13 cellular contexts compared by ENCODE assay signal in genomic region chr13:40777957-40778235, GRCh38. TPM values are rescaled to one million over a fixed set of nuclear protein-coding genes. Genes with fewer than 3 reads are reported as not detected.
DNase-seq lines count a peak whose midpoint lies in the region; ATAC-seq and TF ChIP-seq lines count a peak whose summit lies in the region.
"Had no signal": no experiment of that assay in that cellular context is flagged by ENCODE, and none has a peak within 500 bp of the region (broad histone marks: within the 10 kb centered on the region; RNA-seq: fewer than 3 reads in every experiment).

No MANE protein-coding gene starts in this region.

- intact Hi-C loops in HCT116 (cut with micrococcal nuclease), result loop anchor here (5.0 to 10.0 kb wide), 3 partner anchors 217 to 1091 kb away; no protein-coding TSS in a partner anchor
- intact Hi-C loops in Right ventricle myocardium superior (cut with DNase I), result no loop called here

- CTCF ChIA-PET in HCT116 (lab: Charles Lee), result interaction anchor here (0.7 to 1.6 kb wide), 15 partner anchors 9 to 1166 kb away, joined by 3 to 11 read pairs (median 4); partner anchors contain the start of gene SLC25A15
- CTCF ChIA-PET in WTC11 (lab: Charles Lee), result interaction anchor here (0.7 to 3.4 kb wide), 17 partner anchors 11 to 835 kb away, joined by 3 to 36 read pairs (median 6); partner anchors contain the start of gene SLC25A15

- no peaks in the 10 kb centered on the region for H3K36me3 Mint-ChIP-seq in CD4-positive, CD25-positive, alpha-beta regulatory T cell
- no peaks in the 10 kb centered on the region for H3K36me3 Mint-ChIP-seq in activated naive CD8-positive, alpha-beta T cell
- H3K36me3 Mint-ChIP-seq in naive B cell (no peaks in the 10 kb centered on the region), WTC11 (no peaks in the 10 kb centered on the region)

- H3K9me3 ChIP-seq in CD4-positive, CD25-positive, alpha-beta regulatory T cell (ENCODE audit: control insufficient read depth in 2 of 2, low read length in 2 of 2), result no peaks in the 10 kb centered on the region
- H3K9me3 ChIP-seq in HCT116 (ENCODE audit: control insufficient read depth in 1 of 2, insufficient read depth in 1 of 2, low read depth in 1 of 2, low read length in 2 of 2), result no peaks in the 10 kb centered on the region
- H3K9me3 ChIP-seq: sigmoid colon, suprapubic skin had no signal

- peaks cover 23% of the 10 kb centered on the region for H3K4me1 ChIP-seq in CD4-positive, CD25-positive, alpha-beta regulatory T cell (ENCODE audit: control insufficient read depth, insufficient read depth, low read length, poor library complexity, severe bottlenecking)
- peaks cover 12 to 32% of the 10 kb centered on the region in 2 experiments for H3K4me1 ChIP-seq in HCT116 (ENCODE audit: control insufficient read depth in 1 of 2, insufficient read depth in 2 of 2, low read length in 2 of 2)

- no peak for ATAC-seq in CD4-positive, CD25-positive, alpha-beta regulatory T cell (ENCODE audit: low read depth in 2 of 2)
- no peak for ATAC-seq in HCT116
- ATAC-seq in naive B cell (ENCODE audit: low read depth in 2 of 2), result no peak
- no peak for ATAC-seq in Right ventricle myocardium superior (ENCODE audit: poor library complexity)
- no peak for ATAC-seq in HG02885 (IDR thresholded peaks at IDR 0.05; ENCODE audit: poor library complexity, unreplicated experiment)
- no peak for ATAC-seq in WTC11

- no peaks in the 10 kb centered on the region for H3K9me2 ChIP-seq in HCT116 (ENCODE audit: insufficient read depth)

- no peaks in the 10 kb centered on the region for H3K9me3 Mint-ChIP-seq in CD4-positive, CD25-positive, alpha-beta regulatory T cell
- H3K9me3 Mint-ChIP-seq in activated naive CD8-positive, alpha-beta T cell (ENCODE audit: low read depth), result no peaks in the 10 kb centered on the region
- H3K9me3 Mint-ChIP-seq in naive B cell (no peaks in the 10 kb centered on the region), WTC11 (no peaks in the 10 kb centered on the region)

- no peaks in the 10 kb centered on the region for H4K20me1 ChIP-seq in HCT116 (ENCODE audit: insufficient read depth)

- H3K4me2 ChIP-seq in HCT116 (ENCODE audit: low read length), result peak overlapping the region; percentile 72; the same call in 1 of the 2 replicates

- no peak for DNase-seq in CD4-positive, CD25-positive, alpha-beta regulatory T cell
- DNase-seq in HCT116 (ENCODE audit: low read depth, low spot score), result no peak
- no peak for DNase-seq in naive B cell
- no peak for DNase-seq in Right ventricle myocardium superior
- DNase-seq in WTC11 (ENCODE audit: low spot score), result no peak
- DNase-seq in HuH-7 (ENCODE audit: low spot score), result no peak
- DNase-seq: activated CD4-positive, alpha-beta T cell treated with anti-CD3 and anti-CD28 coated beads, Interleukin-2, amount 50 U/mL, for 4 hours; sigmoid colon had no signal

- no peaks in the 10 kb centered on the region for H3K27me3 ChIP-seq in CD4-positive, CD25-positive, alpha-beta regulatory T cell (ENCODE audit: control insufficient read depth, insufficient read depth, low read length)
- H3K27me3 ChIP-seq in HCT116 (ENCODE audit: insufficient read depth, low read length), result no peaks in the 10 kb centered on the region
- H3K27me3 ChIP-seq: foreskin keratinocyte, sigmoid colon, suprapubic skin had no signal

- no peaks in the 10 kb centered on the region for H3K36me3 ChIP-seq in CD4-positive, CD25-positive, alpha-beta regulatory T cell (ENCODE audit: control insufficient read depth, insufficient read depth, low read length)
- no peaks in the 10 kb centered on the region for H3K36me3 ChIP-seq in HCT116 (ENCODE audit: control insufficient read depth in 1 of 2, insufficient read depth in 2 of 2, low read length in 2 of 2)
- H3K36me3 ChIP-seq: sigmoid colon, suprapubic skin had no signal

- no peak for TF ChIP-seq RAD21 in HCT116 (IDR thresholded peaks at IDR 0.05; ENCODE audit: low read depth)

- no peak overlapping the region for H3K9ac ChIP-seq in HCT116 (ENCODE audit: low read length)

- H3K79me2 ChIP-seq in HCT116 (ENCODE audit: insufficient read depth, low read length), result no peaks in the 10 kb centered on the region

- peak overlapping the region; percentile 94 for H2AFZ ChIP-seq in HCT116 (ENCODE audit: low read depth, low read length, poor library complexity, severe bottlenecking)

- peak overlapping the region; percentile 73 for H3K4me3 ChIP-seq in CD4-positive, CD25-positive, alpha-beta regulatory T cell (ENCODE audit: low read depth, low read length)
- no peak overlapping the region for H3K4me3 ChIP-seq in HCT116 (replicated peaks in 1 of 2; ENCODE audit: low read depth in 1 of 2, low read length in 2 of 2)

- peak overlapping the region; percentile 96 to 98 (median 97) for H3K27ac Mint-ChIP-seq in CD4-positive, CD25-positive, alpha-beta regulatory T cell
- peak overlapping the region; percentile 100 for H3K27ac Mint-ChIP-seq in activated naive CD8-positive, alpha-beta T cell
- peak overlapping the region in 1 of 6 donors; percentile 84 for H3K27ac Mint-ChIP-seq in naive B cell
- H3K27ac Mint-ChIP-seq in WTC11, result no peak overlapping the region

- TF ChIP-seq CTCF in HCT116 (IDR thresholded peaks at IDR 0.05 in 2 of 3, conservative IDR thresholded peaks at IDR 0.05 in 1 of 3; ENCODE audit: borderline replicate concordance in 1 of 3, insufficient read depth in 1 of 3, low read depth in 2 of 3, low read length in 2 of 3), result no peak
- TF ChIP-seq CTCF in WTC11 (IDR thresholded peaks at IDR 0.05), result no peak

- H3K4me3 Mint-ChIP-seq in CD4-positive, CD25-positive, alpha-beta regulatory T cell, result peak overlapping the region in 2 of 4 donors; percentile 85 to 88
- peak overlapping the region; percentile 43 for H3K4me3 Mint-ChIP-seq in activated naive CD8-positive, alpha-beta T cell
- peak overlapping the region in 6 of 8 donors; percentile 30 to 78 (median 63) for H3K4me3 Mint-ChIP-seq in naive B cell
- H3K4me3 Mint-ChIP-seq in WTC11, result no peak overlapping the region

- POLR2A ChIA-PET in HCT116 (lab: Charles Lee), result no interaction called here
- POLR2A ChIA-PET in WTC11 (lab: Charles Lee), result interaction anchor here (0.5 kb wide), 1 partner anchor 298 kb away, joined by 4 read pairs; no protein-coding TSS in a partner anchor

- RAD21 ChIA-PET in HCT116 (lab: Charles Lee; ENCODE audit: low non-redundant PET in 1 of 2, low total read pairs in 2 of 2, uncharacterized antibody in 2 of 2, unreplicated experiment in 2 of 2), result no interaction called here

- BruUV-seq in HCT116 (replicated peaks; lab: Mats Ljungman, UMichigan), result no TSS peak

- peaks cover 14 to 30% (median 24%) of the 10 kb centered on the region in 4 donors for H3K4me1 Mint-ChIP-seq in CD4-positive, CD25-positive, alpha-beta regulatory T cell
- peaks cover 34% of the 10 kb centered on the region for H3K4me1 Mint-ChIP-seq in activated naive CD8-positive, alpha-beta T cell (ENCODE audit: low read depth)
- H3K4me1 Mint-ChIP-seq in naive B cell, result peaks cover 19 to 29% (median 28%) of the 10 kb centered on the region in 3 donors
- peaks cover 12% of the 10 kb centered on the region for H3K4me1 Mint-ChIP-seq in WTC11

- no peak for TF ChIP-seq POLR2A in HCT116 (IDR thresholded peaks at IDR 0.05; ENCODE audit: borderline replicate concordance, extremely low read depth, insufficient read depth, insufficient read length)

- H3K27ac ChIP-seq in CD4-positive, CD25-positive, alpha-beta regulatory T cell (ENCODE audit: insufficient read depth, low read length, poor library complexity, severe bottlenecking), result peak overlapping the region; percentile 89
- H3K27ac ChIP-seq in HCT116 (ENCODE audit: low read depth, low read length), result no peak overlapping the region
- H3K27ac ChIP-seq: C4-2B, foreskin keratinocyte, suprapubic skin had no signal

- no peaks in the 10 kb centered on the region for H3K27me3 Mint-ChIP-seq in CD4-positive, CD25-positive, alpha-beta regulatory T cell
- H3K27me3 Mint-ChIP-seq in activated naive CD8-positive, alpha-beta T cell, result no peaks in the 10 kb centered on the region
- no peaks in the 10 kb centered on the region for H3K27me3 Mint-ChIP-seq in naive B cell
- H3K27me3 Mint-ChIP-seq in WTC11 (ENCODE audit: low read depth), result no peaks in the 10 kb centered on the region

TF ChIP-seq in HCT116, 20 proteins besides CTCF, POLR2A, EP300 and RAD21:
- no peak for TF ChIP-seq ELF1 (IDR thresholded peaks at IDR 0.05; ENCODE audit: borderline replicate concordance, low read depth)

TF ChIP-seq in WTC11, 78 proteins besides CTCF, POLR2A, EP300 and RAD21 (continues in another document):
- TF ChIP-seq ZNF232 (CRISPR knock-in tag; IDR thresholded peaks at IDR 0.05), result no peak
- no peak for TF ChIP-seq NR2C2 (CRISPR knock-in tag; IDR thresholded peaks at IDR 0.05)
- TF ChIP-seq ZNF425 (CRISPR knock-in tag; conservative IDR thresholded peaks at IDR 0.05), result no peak

RNA-seq across cellular contexts. Expression of gene MRPS31, which starts 6.9 kb away (rescaled TPM):
- total RNA-seq in CD4-positive, CD25-positive, alpha-beta regulatory T cell, result 21.5 TPM
- 10 to 100 TPM; 50.3 to 71.0 (median 60.2) TPM for polyA plus RNA-seq in CD4-positive, CD25-positive, alpha-beta regulatory T cell
- total RNA-seq in HCT116 (2021; ENCODE audit: unreplicated experiment), result 22.8 TPM
- 9.2 and 12.1 TPM in 2 replicates for polyA plus RNA-seq in HCT116 (2012)
- 10 to 100 TPM; 23.2 to 53.0 (median 46.9) TPM for polyA plus RNA-seq in naive B cell (ENCODE audit: low read depth in 6 of 6)
- total RNA-seq in Right ventricle myocardium superior, result 30.4 TPM
- total RNA-seq in WTC11 (2021), result 25.5 to 28.0 TPM (median 26.1 TPM) in 3 replicates

RNA-seq across cellular contexts. Expression of gene SLC25A15, which starts 11.5 kb away (rescaled TPM):
- total RNA-seq in CD4-positive, CD25-positive, alpha-beta regulatory T cell, result 4.8 TPM
- polyA plus RNA-seq in CD4-positive, CD25-positive, alpha-beta regulatory T cell, result 10 to 100 TPM in 1 of 4 donors, 1 to 10 TPM in 3; 3.9 to 13.3 (median 7.2) TPM
- total RNA-seq in HCT116 (2021; ENCODE audit: unreplicated experiment), result 24.5 TPM
- polyA plus RNA-seq in HCT116 (2012), result 14.0 and 14.3 TPM in 2 replicates
- polyA plus RNA-seq in naive B cell (ENCODE audit: low read depth in 6 of 6), result 1 to 10 TPM; 1.1 to 9.4 (median 2.8) TPM
- 5.2 TPM for total RNA-seq in Right ventricle myocardium superior
- 20.2 to 20.7 TPM (median 20.2 TPM) in 3 replicates for total RNA-seq in WTC11 (2021)
